1 cellular context compared by ENCODE assay signal in the genomic region with DNA sequence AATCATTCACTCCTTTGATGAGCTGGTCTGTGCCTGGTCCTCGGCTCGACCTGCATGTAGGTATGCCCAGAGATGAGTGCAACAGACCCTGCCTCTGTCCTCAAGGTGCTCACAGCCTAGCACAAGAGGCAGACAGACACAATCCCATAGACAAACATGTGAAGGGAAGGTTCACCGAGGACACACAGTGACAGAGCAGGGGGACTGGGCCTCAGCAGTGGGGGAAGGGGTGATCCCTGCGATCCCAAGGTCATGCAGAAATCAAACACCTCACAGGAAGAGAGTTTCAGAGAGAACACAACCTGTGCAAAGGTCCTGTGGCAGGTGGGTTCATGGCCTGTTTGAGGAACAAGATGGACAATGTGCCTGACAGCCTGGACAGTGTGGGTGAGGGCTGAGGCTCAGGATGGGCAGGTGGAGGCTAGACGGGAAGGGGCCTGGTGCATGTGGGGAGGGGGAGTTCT.
A peak's percentile ranks its signal among the peaks of the same experiment; 100 is the strongest.
TF ChIP-seq lines count a peak whose summit lies in the region.

No MANE protein-coding gene starts in this region.

TF ChIP-seq in HEK293, 187 proteins besides CTCF, POLR2A, EP300 and RAD21:
- TF ChIP-seq ZNF274 (IDR thresholded peaks at IDR 0.05; ENCODE audit: low read length), result no peak
- no peak for TF ChIP-seq ZNF274 (tag by site-specific recombination; IDR thresholded peaks at IDR 0.05; ENCODE audit: borderline replicate concordance)
- TF ChIP-seq ZNF623 (tag by site-specific recombination; IDR thresholded peaks at IDR 0.05), result peak; percentile 99
